8 cellular contexts compared by ENCODE assay signal in genomic region chr13:42039946-42040729, GRCh38. TPM values are rescaled to one million over a fixed set of nuclear protein-coding genes. Genes with fewer than 3 reads are reported as not detected.
A peak's percentile ranks its signal among the peaks of the same experiment; 100 is the strongest.
DNase-seq lines count a peak whose midpoint lies in the region; ATAC-seq and TF ChIP-seq lines count a peak whose summit lies in the region.

No MANE protein-coding gene starts in this region.

- peak; percentile 61 for ATAC-seq in GM21390 (IDR thresholded peaks at IDR 0.05; ENCODE audit: unreplicated experiment)
- ATAC-seq in stimulated activated naive CD8-positive, alpha-beta T cell treated with anti-CD3 and anti-CD28 coated beads, Interleukin-15, Interleukin-2, amounts not matched to agents 100 U/mL and 50 U/mL, for 24 hours: peak; percentile 79

- H3K4me3 ChIP-seq in Peyer's patch (peak overlapping the region; percentile 68 to 93 (median 89)), fibroblast of pulmonary artery (replicated peaks; ENCODE audit: low read depth, low read length) (peak overlapping the region; percentile 81)

- H3K4me1 ChIP-seq in Peyer's patch: peaks cover 0 to 8% (median 0%) of the 10 kb centered on the region in 4 donors

- peak; percentile 38 for DNase-seq in DMS114 treated with DMSO at 0.1 percent for 48 hours (lab: John Stamatoyannopoulos, UW; ENCODE audit: unreplicated experiment)
- DNase-seq in HUDEP-2 (lab: John Stamatoyannopoulos, UW; ENCODE audit: unreplicated experiment in 76 of 76): peak in 68 of 76 experiments; percentile 1 to 81 (median 54)
- DNase-seq in Peyer's patch: peak; percentile 88 to 96 (median 95)
- DNase-seq in activated T-helper 2 cell treated with anti-CD3 and anti-CD28 coated beads, Interferon-gamma antibody, Interleukin-2, Interleukin-4, amounts not matched to agents 10 μg/mL and 5 μg/mL and 100 μg/mL, durations not matched to agents 14 hours and 24 hours and 36 hours (ENCODE audit: low spot score): peak; percentile 80
- DNase-seq in fibroblast of pulmonary artery (ENCODE audit: low read depth): peak; percentile 89
- peak; percentile 90 for DNase-seq in stimulated activated naive CD8-positive, alpha-beta T cell treated with anti-CD3 and anti-CD28 coated beads, Interleukin-15, Interleukin-2, amounts not matched to agents 100 U/mL and 50 U/mL, for 24 hours

- intact Hi-C loops in activated T-helper 2 cell treated with anti-CD3 and anti-CD28 coated beads, Interferon-gamma antibody, Interleukin-2, Interleukin-4, amounts not matched to agents 10 μg/mL and 5 μg/mL and 100 μg/mL, durations not matched to agents 14 hours and 24 hours and 36 hours (cut with micrococcal nuclease): loop anchor here (1.0 to 10.0 kb wide), 6 partner anchors 8 to 725 kb away; partner anchors contain the start of genes DGKH, NAA16 and VWA8

- H3K27me3 ChIP-seq in Peyer's patch: no peaks in the 10 kb centered on the region

- H3K4me1 Mint-ChIP-seq in activated T-helper 2 cell treated with anti-CD3 and anti-CD28 coated beads, Interferon-gamma antibody, Interleukin-2, Interleukin-4, amounts not matched to agents 10 μg/mL and 5 μg/mL and 100 μg/mL, durations not matched to agents 14 hours and 24 hours and 36 hours (ENCODE audit: low read depth): peaks cover 17% of the 10 kb centered on the region
- H3K4me1 Mint-ChIP-seq in nephron: peaks cover 6% of the 10 kb centered on the region

- H3K9me3 ChIP-seq in Peyer's patch: no peaks in the 10 kb centered on the region

- TF ChIP-seq POLR2A in Peyer's patch (IDR thresholded peaks at IDR 0.05): peak; percentile 92 to 94

- peak in 2 of 6 experiments; percentile 26 to 29 for TF ChIP-seq CTCF in Peyer's patch (IDR thresholded peaks at IDR 0.05)
- no peak for TF ChIP-seq CTCF in fibroblast of pulmonary artery (IDR thresholded peaks at IDR 0.05; ENCODE audit: low read length, missing control alignments)
- no peak for TF ChIP-seq CTCF in nephron (IDR thresholded peaks at IDR 0.05; ENCODE audit: unreplicated experiment in 3 of 3)

- H3K4me3 Mint-ChIP-seq in activated T-helper 2 cell treated with anti-CD3 and anti-CD28 coated beads, Interferon-gamma antibody, Interleukin-2, Interleukin-4, amounts not matched to agents 10 μg/mL and 5 μg/mL and 100 μg/mL, durations not matched to agents 14 hours and 24 hours and 36 hours (ENCODE audit: low read depth): peak overlapping the region; percentile 84
- H3K4me3 Mint-ChIP-seq in nephron: peak overlapping the region; percentile 88 to 92 (median 89)

- H3K27ac ChIP-seq in Peyer's patch: peak overlapping the region; percentile 88 to 98 (median 92)

- H3K27me3 Mint-ChIP-seq in activated T-helper 2 cell treated with anti-CD3 and anti-CD28 coated beads, Interferon-gamma antibody, Interleukin-2, Interleukin-4, amounts not matched to agents 10 μg/mL and 5 μg/mL and 100 μg/mL, durations not matched to agents 14 hours and 24 hours and 36 hours (ENCODE audit: low read depth): peaks cover 38% of the 10 kb centered on the region
- peaks cover 43% of the 10 kb centered on the region for H3K27me3 Mint-ChIP-seq in nephron (ENCODE audit: low read depth)

- peaks cover 4% of the 10 kb centered on the region for H3K36me3 Mint-ChIP-seq in activated T-helper 2 cell treated with anti-CD3 and anti-CD28 coated beads, Interferon-gamma antibody, Interleukin-2, Interleukin-4, amounts not matched to agents 10 μg/mL and 5 μg/mL and 100 μg/mL, durations not matched to agents 14 hours and 24 hours and 36 hours (ENCODE audit: low read depth)
- no peaks in the 10 kb centered on the region for H3K36me3 Mint-ChIP-seq in nephron (ENCODE audit: low read depth)

- no peaks in the 10 kb centered on the region for H3K36me3 ChIP-seq in Peyer's patch

- peak overlapping the region; percentile 67 for H3K27ac Mint-ChIP-seq in activated T-helper 2 cell treated with anti-CD3 and anti-CD28 coated beads, Interferon-gamma antibody, Interleukin-2, Interleukin-4, amounts not matched to agents 10 μg/mL and 5 μg/mL and 100 μg/mL, durations not matched to agents 14 hours and 24 hours and 36 hours
- H3K27ac Mint-ChIP-seq in nephron: peak overlapping the region; percentile 78 to 95 (median 95)

- H3K9me3 Mint-ChIP-seq in activated T-helper 2 cell treated with anti-CD3 and anti-CD28 coated beads, Interferon-gamma antibody, Interleukin-2, Interleukin-4, amounts not matched to agents 10 μg/mL and 5 μg/mL and 100 μg/mL, durations not matched to agents 14 hours and 24 hours and 36 hours: peaks cover 11% of the 10 kb centered on the region
- peaks cover 15% of the 10 kb centered on the region for H3K9me3 Mint-ChIP-seq in nephron

RNA-seq across cellular contexts. Expression of gene DGKH, which starts 8.3 kb away (rescaled TPM):
- 10 to 100 TPM in 3 of 4 donors, 1 to 10 TPM in 1; 9.5 to 30.5 (median 18.8) TPM for total RNA-seq in Peyer's patch
- total RNA-seq in activated T-helper 2 cell treated with anti-CD3 and anti-CD28 coated beads, Interferon-gamma antibody, Interleukin-2, Interleukin-4, amounts not matched to agents 10 μg/mL and 5 μg/mL and 100 μg/mL, durations not matched to agents 14 hours and 24 hours and 36 hours: 13.7 and 15.1 TPM in 2 replicates

Comparison
In these comparisons a context has a peak if more than half of its experiments do, and no peak if none do; other contexts are left out.
1. Peak in every context shown above with its lines: DNase-seq, ATAC-seq, H3K4me3 ChIP-seq and H3K27ac ChIP-seq.
2. DNase-seq: peak in every context shown above with its lines; median percentile 95 in Peyer's patch; 90 in stimulated activated naive CD8-positive, alpha-beta T cell treated with anti-CD3 and anti-CD28 coated beads, Interleukin-15, Interleukin-2, amounts not matched to agents 100 U/mL and 50 U/mL, for 24 hours; 89 in fibroblast of pulmonary artery; 80 in activated T-helper 2 cell treated with anti-CD3 and anti-CD28 coated beads, Interferon-gamma antibody, Interleukin-2, Interleukin-4, amounts not matched to agents 10 μg/mL and 5 μg/mL and 100 μg/mL, durations not matched to agents 14 hours and 24 hours and 36 hours; 54 in HUDEP-2; 38 in DMS114 treated with DMSO at 0.1 percent for 48 hours.